ENCODE assay signal across 12 cellular contexts in the genomic region with DNA sequence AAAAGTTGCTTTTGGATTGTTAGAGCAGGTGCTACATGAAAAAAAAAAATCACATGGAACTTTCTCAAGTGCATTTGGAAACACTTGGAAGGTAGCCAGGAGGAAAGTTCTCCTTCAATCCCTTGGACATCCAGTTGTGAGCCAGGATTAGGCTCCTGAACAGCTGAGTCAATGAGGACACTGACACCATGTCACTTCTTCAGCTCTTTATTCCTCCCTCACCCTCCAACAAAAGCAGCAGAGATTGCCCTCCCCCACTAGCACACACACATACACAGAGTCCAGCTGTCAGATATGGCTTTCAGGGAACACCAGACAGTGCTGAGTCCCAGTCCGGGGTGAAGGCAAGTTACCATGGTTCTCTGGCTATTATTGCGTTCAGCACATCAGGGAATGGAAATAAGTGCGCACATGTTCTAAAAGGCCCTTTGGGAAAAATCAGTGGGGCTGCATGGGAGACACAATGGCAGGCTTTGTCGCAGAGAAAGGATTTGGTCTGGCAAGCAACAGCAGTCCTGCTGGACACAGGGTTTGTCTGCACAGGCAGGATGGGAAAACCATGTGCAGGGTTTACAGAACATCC.
DNase-seq lines count a peak whose midpoint lies in the region; ATAC-seq, FAIRE-seq and TF ChIP-seq lines count a peak whose summit lies in the region.
"Had no signal": no experiment of that assay in that cellular context is flagged by ENCODE, and none has a peak within 500 bp of the region (broad histone marks: within the 10 kb centered on the region; RNA-seq: fewer than 3 reads in every experiment).

No MANE protein-coding gene starts in this region.

- H3K36me3 ChIP-seq in endodermal cell (ENCODE audit: control insufficient read depth, insufficient read depth, low read length), result no peaks in the 10 kb centered on the region
- H3K36me3 ChIP-seq: vagina had no signal

- H3K27ac ChIP-seq in AG04450 (ENCODE audit: low read depth, low read length), result no peak overlapping the region
- peak overlapping the region; percentile 96 for H3K27ac ChIP-seq in endodermal cell (ENCODE audit: low read depth, low read length)
- H3K27ac ChIP-seq: C4-2B, vagina had no signal

- WGBS in endodermal cell (ENCODE audit: insufficient coverage in 1 of 2, insufficient read length in 1 of 2), 2 experiments, result 72 to 90% methylated on average over 4 of the region's 4 CpGs

- H3K4me3 ChIP-seq in AG04450 (ENCODE audit: low read depth, low read length) (no peak overlapping the region), endodermal cell (ENCODE audit: low read length) (no peak overlapping the region)
- H3K4me3 ChIP-seq: vagina had no signal

- FAIRE-seq in RCC 7860 (lab: Jason Lieb, UNC), result no peak

- peaks cover 14% of the 10 kb centered on the region for H3K4me1 Mint-ChIP-seq in endodermal cell
- no peaks in the 10 kb centered on the region for H3K4me1 Mint-ChIP-seq in activated CD4-positive, alpha-beta T cell treated with anti-CD3 and anti-CD28 coated beads, Interleukin-2, amount 10 ng/mL, durations not matched to agents 7 days and 5 days
- H3K4me1 Mint-ChIP-seq: central memory CD8-positive, alpha-beta T cell had no signal

- no peak overlapping the region for H3K27ac Mint-ChIP-seq in endodermal cell
- H3K27ac Mint-ChIP-seq in activated CD4-positive, alpha-beta T cell treated with anti-CD3 and anti-CD28 coated beads, Interleukin-2, amount 10 ng/mL, durations not matched to agents 7 days and 5 days, result no peak overlapping the region

- no peak for ATAC-seq in HG03565 (IDR thresholded peaks at IDR 0.05; ENCODE audit: unreplicated experiment)

- DNase-seq in AG04450 (ENCODE audit: low read depth, low spot score), result no peak
- DNase-seq in NCI-H2227 treated with DMSO at 0.1 percent for 48 hours (lab: John Stamatoyannopoulos, UW), result peak; percentile 37
- no peak for DNase-seq in endodermal cell
- DNase-seq in midbrain (lab: John Stamatoyannopoulos, UW), result peak; percentile 58
- no peak for DNase-seq in RCC 7860 (ENCODE audit: low spot score)
- no peak for DNase-seq in activated CD4-positive, alpha-beta T cell treated with anti-CD3 and anti-CD28 coated beads, Interleukin-2, amount 10 ng/mL, durations not matched to agents 7 days and 5 days
- no peak for DNase-seq in GM20000 (ENCODE audit: low spot score)
- DNase-seq: T-helper 2 cell had no signal

- no peak overlapping the region for H3K4me3 Mint-ChIP-seq in endodermal cell
- no peak overlapping the region for H3K4me3 Mint-ChIP-seq in activated CD4-positive, alpha-beta T cell treated with anti-CD3 and anti-CD28 coated beads, Interleukin-2, amount 10 ng/mL, durations not matched to agents 7 days and 5 days
- H3K4me3 Mint-ChIP-seq: central memory CD8-positive, alpha-beta T cell had no signal

- H3K9ac ChIP-seq in endodermal cell (ENCODE audit: extremely low read depth, low read length, poor library complexity, severe bottlenecking), result no peak overlapping the region

- H3K9me3 ChIP-seq in AG04450 (ENCODE audit: control insufficient read depth, insufficient read depth, low read length) (no peaks in the 10 kb centered on the region), endodermal cell (ENCODE audit: control insufficient read depth, low read length) (no peaks in the 10 kb centered on the region)
- H3K9me3 ChIP-seq: vagina had no signal

- no peaks in the 10 kb centered on the region for H3K27me3 ChIP-seq in AG04450 (ENCODE audit: control insufficient read depth, insufficient read depth, low read length)
- no peaks in the 10 kb centered on the region for H3K27me3 ChIP-seq in endodermal cell (ENCODE audit: control insufficient read depth, insufficient read depth, low read length, poor library complexity, severe bottlenecking)
- H3K27me3 ChIP-seq: vagina had no signal

- CTCF ChIA-PET in AG04450 (lab: Charles Lee), result interaction anchor here (1.2 kb wide), 1 partner anchor 126 kb away, joined by 4 read pairs; no protein-coding TSS in a partner anchor
- CTCF ChIA-PET in activated CD4-positive, alpha-beta T cell treated with anti-CD3 and anti-CD28 coated beads, Interleukin-2, amount 10 ng/mL, durations not matched to agents 7 days and 5 days (lab: Charles Lee), result no interaction called here

- peak; percentile 26 for TF ChIP-seq CTCF in AG04450 (IDR thresholded peaks at IDR 0.05; ENCODE audit: low read depth, low read length)
- TF ChIP-seq CTCF in endodermal cell (conservative IDR thresholded peaks at IDR 0.05), result peak; percentile 11
- no peak for TF ChIP-seq CTCF in GM20000 (IDR thresholded peaks at IDR 0.05; ENCODE audit: extremely low read depth, missing control alignments)

- no peaks in the 10 kb centered on the region for H3K36me3 Mint-ChIP-seq in endodermal cell (ENCODE audit: low read depth)
- H3K36me3 Mint-ChIP-seq in activated CD4-positive, alpha-beta T cell treated with anti-CD3 and anti-CD28 coated beads, Interleukin-2, amount 10 ng/mL, durations not matched to agents 7 days and 5 days (ENCODE audit: low read depth), result no peaks in the 10 kb centered on the region

- no peaks in the 10 kb centered on the region for H3K9me3 Mint-ChIP-seq in endodermal cell
- no peaks in the 10 kb centered on the region for H3K9me3 Mint-ChIP-seq in activated CD4-positive, alpha-beta T cell treated with anti-CD3 and anti-CD28 coated beads, Interleukin-2, amount 10 ng/mL, durations not matched to agents 7 days and 5 days
- H3K9me3 Mint-ChIP-seq: central memory CD8-positive, alpha-beta T cell had no signal

- peaks cover 6% of the 10 kb centered on the region for H3K27me3 Mint-ChIP-seq in endodermal cell (ENCODE audit: insufficient read depth)
- H3K27me3 Mint-ChIP-seq in activated CD4-positive, alpha-beta T cell treated with anti-CD3 and anti-CD28 coated beads, Interleukin-2, amount 10 ng/mL, durations not matched to agents 7 days and 5 days, result peaks cover 4% of the 10 kb centered on the region
- H3K27me3 Mint-ChIP-seq: central memory CD8-positive, alpha-beta T cell had no signal

- POLR2A ChIA-PET in AG04450 (lab: Yijun Ruan, JAX), result no interaction called here
- POLR2A ChIA-PET in activated CD4-positive, alpha-beta T cell treated with anti-CD3 and anti-CD28 coated beads, Interleukin-2, amount 10 ng/mL, durations not matched to agents 7 days and 5 days (lab: Charles Lee), result no interaction called here

- H3K4me1 ChIP-seq in endodermal cell (ENCODE audit: control insufficient read depth, insufficient read depth, low read length), result peaks cover 2% of the 10 kb centered on the region

Comparison
In these comparisons a context has a peak if more than half of its experiments do, and no peak if none do; other contexts are left out.
1. DNase-seq: peak in NCI-H2227 treated with DMSO at 0.1 percent for 48 hours (single experiment) and midbrain (single experiment); none in AG04450 (single experiment), endodermal cell (single experiment), RCC 7860 (single experiment), activated CD4-positive, alpha-beta T cell treated with anti-CD3 and anti-CD28 coated beads, Interleukin-2, amount 10 ng/mL, durations not matched to agents 7 days and 5 days (single experiment) and GM20000 (single experiment).